In genomic region chr14:91331761-91332447, GRCh38 we compare ENCODE assay signal across 9 cellular contexts.
DNase-seq lines count a peak whose midpoint lies in the region; ATAC-seq and TF ChIP-seq lines count a peak whose summit lies in the region.
"Had no signal": no experiment of that assay in that cellular context is flagged by ENCODE, and none has a peak within 500 bp of the region (broad histone marks: within the 10 kb centered on the region; RNA-seq: fewer than 3 reads in every experiment).

No MANE protein-coding gene starts in this region.

- intact Hi-C loops in activated B cell treated with CpG ODN at 0.5 μM for 24 hours (cut with micrococcal nuclease), result no loop called here

- POLR2A ChIA-PET in activated B cell treated with CpG ODN at 0.5 μM for 24 hours (lab: Charles Lee), result no interaction called here

- H3K27ac Mint-ChIP-seq in activated T-cell treated with anti-CD3 and anti-CD28 coated beads, Interleukin-2, amount 50 U/mL, for 72 hours, result peak overlapping the region; percentile 86
- H3K27ac Mint-ChIP-seq in activated B cell treated with CpG ODN at 0.5 μM for 24 hours (peak overlapping the region; percentile 68), immature natural killer cell (peak overlapping the region; percentile 87 to 100 (median 96))
- peak overlapping the region in 1 of 2 donors; percentile 43 for H3K27ac Mint-ChIP-seq in stimulated activated naive CD8-positive, alpha-beta T cell treated with anti-CD3 and anti-CD28 coated beads, Interleukin-15, amount 100 ng/mL, for 72 hours

- H3K9me3 Mint-ChIP-seq in activated T-cell treated with anti-CD3 and anti-CD28 coated beads, Interleukin-2, amount 50 U/mL, for 72 hours, result no peaks in the 10 kb centered on the region
- H3K9me3 Mint-ChIP-seq in activated B cell treated with CpG ODN at 0.5 μM for 24 hours, result no peaks in the 10 kb centered on the region
- H3K9me3 Mint-ChIP-seq in immature natural killer cell, result no peaks in the 10 kb centered on the region
- no peaks in the 10 kb centered on the region for H3K9me3 Mint-ChIP-seq in stimulated activated naive CD8-positive, alpha-beta T cell treated with anti-CD3 and anti-CD28 coated beads, Interleukin-15, amount 100 ng/mL, for 72 hours

- TF ChIP-seq CTCF in activated B cell treated with CpG ODN at 0.5 μM for 24 hours (IDR thresholded peaks at IDR 0.05), result no peak

- H3K36me3 Mint-ChIP-seq in activated T-cell treated with anti-CD3 and anti-CD28 coated beads, Interleukin-2, amount 50 U/mL, for 72 hours (ENCODE audit: insufficient read depth in 2 of 2), result peaks cover 0 to 24% of the 10 kb centered on the region in 2 donors
- peaks cover 92% of the 10 kb centered on the region for H3K36me3 Mint-ChIP-seq in activated B cell treated with CpG ODN at 0.5 μM for 24 hours (ENCODE audit: low read depth)
- peaks cover 0 to 38% (median 10%) of the 10 kb centered on the region in 3 donors for H3K36me3 Mint-ChIP-seq in immature natural killer cell

- peak in 1 of 2 donors; percentile 10 for ATAC-seq in activated T-cell treated with anti-CD3 and anti-CD28 coated beads, Interleukin-2, amount 50 U/mL, for 72 hours (replicated peaks in 1 of 2)
- ATAC-seq in activated B cell treated with CpG ODN at 0.5 μM for 24 hours (ENCODE audit: low read depth), result no peak
- peak; percentile 13 for ATAC-seq in stimulated activated naive CD8-positive, alpha-beta T cell treated with anti-CD3 and anti-CD28 coated beads, Interleukin-15, amount 100 ng/mL, for 72 hours

- peaks cover 76% of the 10 kb centered on the region for H3K4me1 Mint-ChIP-seq in activated T-cell treated with anti-CD3 and anti-CD28 coated beads, Interleukin-2, amount 50 U/mL, for 72 hours (ENCODE audit: low read depth)
- H3K4me1 Mint-ChIP-seq in activated B cell treated with CpG ODN at 0.5 μM for 24 hours (peaks cover 59% of the 10 kb centered on the region), immature natural killer cell (peaks cover 70 to 79% of the 10 kb centered on the region in 2 donors)
- peaks cover 87% of the 10 kb centered on the region for H3K4me1 Mint-ChIP-seq in stimulated activated naive CD8-positive, alpha-beta T cell treated with anti-CD3 and anti-CD28 coated beads, Interleukin-15, amount 100 ng/mL, for 72 hours

- DNase-seq in activated T-cell treated with anti-CD3 and anti-CD28 coated beads, Interleukin-2, amount 50 U/mL, for 72 hours, result no peak
- no peak for DNase-seq in activated T-cell treated with anti-CD3 and anti-CD28 coated beads for 4 hours
- DNase-seq in activated B cell treated with CpG ODN at 0.5 μM for 24 hours, result no peak
- no peak for DNase-seq in immature natural killer cell
- no peak for DNase-seq in stimulated activated naive CD8-positive, alpha-beta T cell treated with anti-CD3 and anti-CD28 coated beads, Interleukin-15, amount 100 ng/mL, for 72 hours
- no peak for DNase-seq in DMS53 (lab: John Stamatoyannopoulos, UW)
- no peak for DNase-seq in foreskin melanocyte
- no peak for DNase-seq in stimulated activated naive CD4-positive, alpha-beta T cell (lab: John Stamatoyannopoulos, UW)
- DNase-seq: NCI-H2081 had no signal

- peak overlapping the region; percentile 15 to 35 for H3K4me3 Mint-ChIP-seq in activated T-cell treated with anti-CD3 and anti-CD28 coated beads, Interleukin-2, amount 50 U/mL, for 72 hours
- H3K4me3 Mint-ChIP-seq in activated B cell treated with CpG ODN at 0.5 μM for 24 hours (no peak overlapping the region), immature natural killer cell (peak overlapping the region in 4 of 5 donors; percentile 48 to 55 (median 50))
- peak overlapping the region; percentile 23 to 59 for H3K4me3 Mint-ChIP-seq in stimulated activated naive CD8-positive, alpha-beta T cell treated with anti-CD3 and anti-CD28 coated beads, Interleukin-15, amount 100 ng/mL, for 72 hours

- H3K27me3 Mint-ChIP-seq in activated T-cell treated with anti-CD3 and anti-CD28 coated beads, Interleukin-2, amount 50 U/mL, for 72 hours (ENCODE audit: low read depth), result no peaks in the 10 kb centered on the region
- H3K27me3 Mint-ChIP-seq in activated B cell treated with CpG ODN at 0.5 μM for 24 hours, result no peaks in the 10 kb centered on the region
- peaks cover 2 to 28% (median 25%) of the 10 kb centered on the region in 3 donors for H3K27me3 Mint-ChIP-seq in immature natural killer cell (ENCODE audit: low read depth in 3 of 3)
- no peaks in the 10 kb centered on the region for H3K27me3 Mint-ChIP-seq in stimulated activated naive CD8-positive, alpha-beta T cell treated with anti-CD3 and anti-CD28 coated beads, Interleukin-15, amount 100 ng/mL, for 72 hours

- CTCF ChIA-PET in activated B cell treated with CpG ODN at 0.5 μM for 24 hours (lab: Charles Lee), result interaction anchor here (1.1 kb wide), 2 partner anchors 9 to 18 kb away, joined by 3 read pairs; no protein-coding TSS in a partner anchor
